Comparison of ENCODE assay signal across 1 cellular context in the genomic region with DNA sequence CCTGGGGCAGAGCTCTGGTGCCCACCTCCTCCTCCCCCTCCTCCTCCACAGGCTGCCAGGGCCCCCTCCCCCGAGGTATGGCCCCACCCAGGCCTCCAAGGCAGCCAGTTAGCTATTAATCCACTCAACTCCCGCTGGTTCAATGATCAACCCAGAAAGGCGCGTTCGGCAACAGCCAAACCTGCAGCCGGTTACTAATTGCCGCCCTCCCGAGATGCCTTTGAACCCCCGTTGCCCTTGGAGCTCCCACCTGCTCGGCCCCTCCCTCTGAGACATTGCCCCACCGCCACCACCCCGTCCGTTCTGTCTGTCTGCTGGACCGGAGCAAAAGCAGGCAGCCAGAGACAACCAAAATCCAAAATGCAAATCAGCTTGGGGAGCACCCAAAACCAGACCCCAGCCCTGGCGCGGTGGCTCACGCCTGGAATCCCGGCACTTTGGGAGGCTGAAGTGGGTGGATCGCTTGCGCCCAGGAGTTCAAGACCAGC.
TF ChIP-seq lines count a peak whose summit lies in the region.

No MANE protein-coding gene starts in this region.

TF ChIP-seq in HepG2, 621 proteins besides CTCF, POLR2A, EP300 and RAD21 (continued from another document and continues in another):
- TF ChIP-seq ZNF232 (CRISPR knock-in tag; IDR thresholded peaks at IDR 0.05; ENCODE audit: borderline replicate concordance) (no peak), DMTF1 (CRISPR knock-in tag; IDR thresholded peaks at IDR 0.05) (no peak), TP53 (CRISPR knock-in tag; conservative IDR thresholded peaks at IDR 0.05) (no peak), BCL6 (CRISPR knock-in tag; IDR thresholded peaks at IDR 0.05) (0 out of 2 replicates have a peak, but pooled peaks have one; percentile 12), HNF4A (CRISPR knock-in tag; IDR thresholded peaks at IDR 0.05) (peak; percentile 59), SALL2 (CRISPR knock-in tag; IDR thresholded peaks at IDR 0.05) (peak; percentile 70; the same call in 1 of the 2 replicates), SOX6 (IDR thresholded peaks at IDR 0.05) (no peak), SOX6 (CRISPR knock-in tag; IDR thresholded peaks at IDR 0.05) (peak; percentile 56), CREM (IDR thresholded peaks at IDR 0.05) (no peak), CREM (CRISPR knock-in tag; IDR thresholded peaks at IDR 0.05) (no peak), ARID4A (CRISPR knock-in tag; IDR thresholded peaks at IDR 0.05; ENCODE audit: borderline replicate concordance) (peak; percentile 46; the same call in 1 of the 2 replicates), FOXP1 (IDR thresholded peaks at IDR 0.05) (no peak), FOXP1 (CRISPR knock-in tag; IDR thresholded peaks at IDR 0.05) (0 out of 2 replicates have a peak, but pooled peaks have one; percentile 14), HDAC1 (CRISPR knock-in tag; IDR thresholded peaks at IDR 0.05) (0 out of 2 replicates have a peak, but pooled peaks have one; percentile 35), HNF1B (CRISPR knock-in tag; IDR thresholded peaks at IDR 0.05) (peak; percentile 98), XBP1 (CRISPR knock-in tag; IDR thresholded peaks at IDR 0.05) (no peak), SAP130 (CRISPR knock-in tag; IDR thresholded peaks at IDR 0.05; ENCODE audit: low read depth) (peak; percentile 31; the same call in 1 of the 2 replicates), GFI1 (CRISPR knock-in tag; IDR thresholded peaks at IDR 0.05; ENCODE audit: borderline replicate concordance) (0 out of 2 replicates have a peak, but pooled peaks have one; percentile 31), KMT2B (CRISPR knock-in tag; IDR thresholded peaks at IDR 0.05) (no peak), PITX1 (CRISPR knock-in tag; IDR thresholded peaks at IDR 0.05) (peak; percentile 51), ZFP90 (CRISPR knock-in tag; IDR thresholded peaks at IDR 0.05; ENCODE audit: borderline replicate concordance) (0 out of 2 replicates have a peak, but pooled peaks have one; percentile 67), NCOA2 (CRISPR knock-in tag; IDR thresholded peaks at IDR 0.05) (peak; percentile 32; the same call in 1 of the 2 replicates), MBNL3 (CRISPR knock-in tag; conservative IDR thresholded peaks at IDR 0.05) (no peak), ZNF704 (CRISPR knock-in tag; IDR thresholded peaks at IDR 0.05; ENCODE audit: borderline replicate concordance) (no peak), HNRNPL (IDR thresholded peaks at IDR 0.05; ENCODE audit: low read depth, low read length) (peak; percentile 86; the same call in 1 of the 2 replicates), ZBTB7A (CRISPR knock-in tag; IDR thresholded peaks at IDR 0.05) (peak; percentile 20; the same call in 1 of the 2 replicates), ZNF766 (CRISPR knock-in tag; IDR thresholded peaks at IDR 0.05; ENCODE audit: borderline replicate concordance) (no peak), GATAD2A (CRISPR knock-in tag; IDR thresholded peaks at IDR 0.05) (0 out of 2 replicates have a peak, but pooled peaks have one; percentile 15), NR2F6 (IDR thresholded peaks at IDR 0.05) (peak; percentile 36), NR2F6 (CRISPR knock-in tag; IDR thresholded peaks at IDR 0.05) (no peak), ESRRA (CRISPR knock-in tag; IDR thresholded peaks at IDR 0.05; ENCODE audit: low read depth) (no peak), SP5 (CRISPR knock-in tag; IDR thresholded peaks at IDR 0.05; ENCODE audit: borderline replicate concordance, low read depth) (peak; percentile 73), KLF12 (CRISPR knock-in tag; IDR thresholded peaks at IDR 0.05; ENCODE audit: borderline replicate concordance) (peak; percentile 80; the same call in 1 of the 2 replicates), PHF21A (CRISPR knock-in tag; IDR thresholded peaks at IDR 0.05) (peak; percentile 70; the same call in 1 of the 2 replicates), TBX2 (CRISPR knock-in tag; IDR thresholded peaks at IDR 0.05; ENCODE audit: borderline replicate concordance) (peak; percentile 86), DR1 (CRISPR knock-in tag; IDR thresholded peaks at IDR 0.05) (0 out of 2 replicates have a peak, but pooled peaks have one; percentile 16), RARA (CRISPR knock-in tag; IDR thresholded peaks at IDR 0.05) (peak; percentile 79)
- TF ChIP-seq, protein P1, sequence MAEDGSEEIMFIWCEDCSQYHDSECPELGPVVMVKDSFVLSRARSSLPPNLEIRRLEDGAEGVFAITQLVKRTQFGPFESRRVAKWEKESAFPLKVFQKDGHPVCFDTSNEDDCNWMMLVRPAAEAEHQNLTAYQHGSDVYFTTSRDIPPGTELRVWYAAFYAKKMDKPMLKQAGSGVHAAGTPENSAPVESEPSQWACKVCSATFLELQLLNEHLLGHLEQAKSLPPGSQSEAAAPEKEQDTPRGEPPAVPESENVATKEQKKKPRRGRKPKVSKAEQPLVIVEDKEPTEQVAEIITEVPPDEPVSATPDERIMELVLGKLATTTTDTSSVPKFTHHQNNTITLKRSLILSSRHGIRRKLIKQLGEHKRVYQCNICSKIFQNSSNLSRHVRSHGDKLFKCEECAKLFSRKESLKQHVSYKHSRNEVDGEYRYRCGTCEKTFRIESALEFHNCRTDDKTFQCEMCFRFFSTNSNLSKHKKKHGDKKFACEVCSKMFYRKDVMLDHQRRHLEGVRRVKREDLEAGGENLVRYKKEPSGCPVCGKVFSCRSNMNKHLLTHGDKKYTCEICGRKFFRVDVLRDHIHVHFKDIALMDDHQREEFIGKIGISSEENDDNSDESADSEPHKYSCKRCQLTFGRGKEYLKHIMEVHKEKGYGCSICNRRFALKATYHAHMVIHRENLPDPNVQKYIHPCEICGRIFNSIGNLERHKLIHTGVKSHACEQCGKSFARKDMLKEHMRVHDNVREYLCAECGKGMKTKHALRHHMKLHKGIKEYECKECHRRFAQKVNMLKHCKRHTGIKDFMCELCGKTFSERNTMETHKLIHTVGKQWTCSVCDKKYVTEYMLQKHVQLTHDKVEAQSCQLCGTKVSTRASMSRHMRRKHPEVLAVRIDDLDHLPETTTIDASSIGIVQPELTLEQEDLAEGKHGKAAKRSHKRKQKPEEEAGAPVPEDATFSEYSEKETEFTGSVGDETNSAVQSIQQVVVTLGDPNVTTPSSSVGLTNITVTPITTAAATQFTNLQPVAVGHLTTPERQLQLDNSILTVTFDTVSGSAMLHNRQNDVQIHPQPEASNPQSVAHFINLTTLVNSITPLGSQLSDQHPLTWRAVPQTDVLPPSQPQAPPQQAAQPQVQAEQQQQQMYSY (CRISPR knock-in tag; IDR thresholded peaks at IDR 0.05) = no peak
- TF ChIP-seq, protein P2, sequence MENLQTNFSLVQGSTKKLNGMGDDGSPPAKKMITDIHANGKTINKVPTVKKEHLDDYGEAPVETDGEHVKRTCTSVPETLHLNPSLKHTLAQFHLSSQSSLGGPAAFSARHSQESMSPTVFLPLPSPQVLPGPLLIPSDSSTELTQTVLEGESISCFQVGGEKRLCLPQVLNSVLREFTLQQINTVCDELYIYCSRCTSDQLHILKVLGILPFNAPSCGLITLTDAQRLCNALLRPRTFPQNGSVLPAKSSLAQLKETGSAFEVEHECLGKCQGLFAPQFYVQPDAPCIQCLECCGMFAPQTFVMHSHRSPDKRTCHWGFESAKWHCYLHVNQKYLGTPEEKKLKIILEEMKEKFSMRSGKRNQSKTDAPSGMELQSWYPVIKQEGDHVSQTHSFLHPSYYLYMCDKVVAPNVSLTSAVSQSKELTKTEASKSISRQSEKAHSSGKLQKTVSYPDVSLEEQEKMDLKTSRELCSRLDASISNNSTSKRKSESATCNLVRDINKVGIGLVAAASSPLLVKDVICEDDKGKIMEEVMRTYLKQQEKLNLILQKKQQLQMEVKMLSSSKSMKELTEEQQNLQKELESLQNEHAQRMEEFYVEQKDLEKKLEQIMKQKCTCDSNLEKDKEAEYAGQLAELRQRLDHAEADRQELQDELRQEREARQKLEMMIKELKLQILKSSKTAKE (CRISPR knock-in tag; IDR thresholded peaks at IDR 0.05; ENCODE audit: borderline replicate concordance) = peak; percentile 62; the same call in 1 of the 2 replicates
- TF ChIP-seq, protein P3, sequence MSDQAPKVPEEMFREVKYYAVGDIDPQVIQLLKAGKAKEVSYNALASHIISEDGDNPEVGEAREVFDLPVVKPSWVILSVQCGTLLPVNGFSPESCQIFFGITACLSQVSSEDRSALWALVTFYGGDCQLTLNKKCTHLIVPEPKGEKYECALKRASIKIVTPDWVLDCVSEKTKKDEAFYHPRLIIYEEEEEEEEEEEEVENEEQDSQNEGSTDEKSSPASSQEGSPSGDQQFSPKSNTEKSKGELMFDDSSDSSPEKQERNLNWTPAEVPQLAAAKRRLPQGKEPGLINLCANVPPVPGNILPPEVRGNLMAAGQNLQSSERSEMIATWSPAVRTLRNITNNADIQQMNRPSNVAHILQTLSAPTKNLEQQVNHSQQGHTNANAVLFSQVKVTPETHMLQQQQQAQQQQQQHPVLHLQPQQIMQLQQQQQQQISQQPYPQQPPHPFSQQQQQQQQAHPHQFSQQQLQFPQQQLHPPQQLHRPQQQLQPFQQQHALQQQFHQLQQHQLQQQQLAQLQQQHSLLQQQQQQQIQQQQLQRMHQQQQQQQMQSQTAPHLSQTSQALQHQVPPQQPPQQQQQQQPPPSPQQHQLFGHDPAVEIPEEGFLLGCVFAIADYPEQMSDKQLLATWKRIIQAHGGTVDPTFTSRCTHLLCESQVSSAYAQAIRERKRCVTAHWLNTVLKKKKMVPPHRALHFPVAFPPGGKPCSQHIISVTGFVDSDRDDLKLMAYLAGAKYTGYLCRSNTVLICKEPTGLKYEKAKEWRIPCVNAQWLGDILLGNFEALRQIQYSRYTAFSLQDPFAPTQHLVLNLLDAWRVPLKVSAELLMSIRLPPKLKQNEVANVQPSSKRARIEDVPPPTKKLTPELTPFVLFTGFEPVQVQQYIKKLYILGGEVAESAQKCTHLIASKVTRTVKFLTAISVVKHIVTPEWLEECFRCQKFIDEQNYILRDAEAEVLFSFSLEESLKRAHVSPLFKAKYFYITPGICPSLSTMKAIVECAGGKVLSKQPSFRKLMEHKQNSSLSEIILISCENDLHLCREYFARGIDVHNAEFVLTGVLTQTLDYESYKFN (CRISPR knock-in tag; conservative IDR thresholded peaks at IDR 0.05) = peak; percentile 84
- TF ChIP-seq, protein P4, sequence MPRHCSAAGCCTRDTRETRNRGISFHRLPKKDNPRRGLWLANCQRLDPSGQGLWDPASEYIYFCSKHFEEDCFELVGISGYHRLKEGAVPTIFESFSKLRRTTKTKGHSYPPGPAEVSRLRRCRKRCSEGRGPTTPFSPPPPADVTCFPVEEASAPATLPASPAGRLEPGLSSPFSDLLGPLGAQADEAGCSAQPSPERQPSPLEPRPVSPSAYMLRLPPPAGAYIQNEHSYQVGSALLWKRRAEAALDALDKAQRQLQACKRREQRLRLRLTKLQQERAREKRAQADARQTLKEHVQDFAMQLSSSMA (CRISPR knock-in tag; IDR thresholded peaks at IDR 0.05) = no peak
